8 cellular contexts compared by ENCODE assay signal in the genomic region with DNA sequence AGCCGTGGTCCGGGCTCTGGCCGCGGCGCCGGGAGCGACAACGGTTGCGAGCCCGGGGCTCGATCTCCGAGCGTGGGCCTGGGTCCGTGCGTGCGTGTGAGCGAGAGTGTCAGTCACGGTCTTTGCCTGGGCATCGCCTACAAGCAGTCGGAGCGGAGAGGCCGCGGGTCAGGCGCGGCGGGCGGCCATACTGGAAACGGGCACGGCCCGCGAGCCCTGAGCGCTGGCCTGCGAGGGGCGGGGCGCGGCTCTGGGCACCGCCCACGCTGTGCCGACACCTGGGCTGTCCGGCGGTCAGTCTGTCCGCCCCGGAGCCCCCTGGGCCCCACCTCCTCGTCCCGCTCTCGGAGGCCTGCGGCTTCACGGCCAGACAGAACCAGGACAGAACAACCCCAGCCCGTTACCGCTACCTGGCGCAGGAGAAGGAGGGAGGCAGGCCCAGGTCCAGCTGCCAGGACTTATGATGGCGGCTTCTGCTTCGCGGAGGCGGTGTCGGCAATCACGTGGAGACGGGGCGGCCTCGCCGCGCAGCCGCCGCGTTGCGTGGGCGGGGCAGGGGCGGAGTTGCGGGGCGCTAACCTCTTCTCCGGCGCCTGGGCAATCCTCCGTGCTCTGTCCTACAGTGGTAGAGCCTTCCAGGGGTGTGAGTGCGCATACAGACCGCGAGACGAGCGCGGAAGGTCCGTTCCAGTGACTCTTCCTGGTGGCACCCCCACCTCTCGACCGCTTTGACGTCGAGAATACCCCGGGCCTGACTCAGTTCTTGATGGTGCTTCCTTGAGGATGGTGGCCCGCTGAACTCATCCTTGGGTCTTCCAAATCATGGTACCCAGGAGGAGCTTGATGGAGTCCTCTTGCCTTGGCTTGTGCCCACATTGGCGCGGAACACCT. TPM values are rescaled to one million over a fixed set of nuclear protein-coding genes. Genes with fewer than 3 reads are reported as not detected.
A peak's percentile ranks its signal among the peaks of the same experiment; 100 is the strongest.
DNase-seq lines count a peak whose midpoint lies in the region; ATAC-seq and TF ChIP-seq lines count a peak whose summit lies in the region.

A gene with protein sequence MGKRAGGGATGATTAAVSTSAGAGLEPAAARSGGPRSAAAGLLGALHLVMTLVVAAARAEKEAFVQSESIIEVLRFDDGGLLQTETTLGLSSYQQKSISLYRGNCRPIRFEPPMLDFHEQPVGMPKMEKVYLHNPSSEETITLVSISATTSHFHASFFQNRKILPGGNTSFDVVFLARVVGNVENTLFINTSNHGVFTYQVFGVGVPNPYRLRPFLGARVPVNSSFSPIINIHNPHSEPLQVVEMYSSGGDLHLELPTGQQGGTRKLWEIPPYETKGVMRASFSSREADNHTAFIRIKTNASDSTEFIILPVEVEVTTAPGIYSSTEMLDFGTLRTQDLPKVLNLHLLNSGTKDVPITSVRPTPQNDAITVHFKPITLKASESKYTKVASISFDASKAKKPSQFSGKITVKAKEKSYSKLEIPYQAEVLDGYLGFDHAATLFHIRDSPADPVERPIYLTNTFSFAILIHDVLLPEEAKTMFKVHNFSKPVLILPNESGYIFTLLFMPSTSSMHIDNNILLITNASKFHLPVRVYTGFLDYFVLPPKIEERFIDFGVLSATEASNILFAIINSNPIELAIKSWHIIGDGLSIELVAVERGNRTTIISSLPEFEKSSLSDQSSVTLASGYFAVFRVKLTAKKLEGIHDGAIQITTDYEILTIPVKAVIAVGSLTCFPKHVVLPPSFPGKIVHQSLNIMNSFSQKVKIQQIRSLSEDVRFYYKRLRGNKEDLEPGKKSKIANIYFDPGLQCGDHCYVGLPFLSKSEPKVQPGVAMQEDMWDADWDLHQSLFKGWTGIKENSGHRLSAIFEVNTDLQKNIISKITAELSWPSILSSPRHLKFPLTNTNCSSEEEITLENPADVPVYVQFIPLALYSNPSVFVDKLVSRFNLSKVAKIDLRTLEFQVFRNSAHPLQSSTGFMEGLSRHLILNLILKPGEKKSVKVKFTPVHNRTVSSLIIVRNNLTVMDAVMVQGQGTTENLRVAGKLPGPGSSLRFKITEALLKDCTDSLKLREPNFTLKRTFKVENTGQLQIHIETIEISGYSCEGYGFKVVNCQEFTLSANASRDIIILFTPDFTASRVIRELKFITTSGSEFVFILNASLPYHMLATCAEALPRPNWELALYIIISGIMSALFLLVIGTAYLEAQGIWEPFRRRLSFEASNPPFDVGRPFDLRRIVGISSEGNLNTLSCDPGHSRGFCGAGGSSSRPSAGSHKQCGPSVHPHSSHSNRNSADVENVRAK (N-terminal part only) (minus strand): TSS at position 215 of the 891 bp plus-strand sequence. CDS start 286 bp downstream, outside the sequence.

- H3K9me3 ChIP-seq in iPS-18a (ENCODE audit: control insufficient read depth, low read depth, low read length) = no peaks in the 10 kb centered on the region
- no peaks in the 10 kb centered on the region for H3K9me3 ChIP-seq in skeletal muscle satellite cell (replicated peaks; ENCODE audit: low read length)

- no peak for TF ChIP-seq CTCF in AG04449 (IDR thresholded peaks at IDR 0.05; ENCODE audit: insufficient read depth, low read length, missing control alignments)
- no peak for TF ChIP-seq CTCF in VCaP (conservative IDR thresholded peaks at IDR 0.05)

- CTCF ChIA-PET in AG04449 (lab: Yijun Ruan, JAX) = no interaction called here

- H3K4me1 ChIP-seq in iPS-18a (ENCODE audit: control insufficient read depth, low read depth, low read length) (peaks cover 6% of the 10 kb centered on the region), skeletal muscle satellite cell (ENCODE audit: control insufficient read depth, insufficient read depth, low read length) (peaks cover 13% of the 10 kb centered on the region)

- H3K27me3 ChIP-seq in iPS-18a (ENCODE audit: control insufficient read depth, insufficient read depth, low read length) = no peaks in the 10 kb centered on the region
- no peaks in the 10 kb centered on the region for H3K27me3 ChIP-seq in skeletal muscle satellite cell (ENCODE audit: control insufficient read depth, insufficient read depth, low read length)

- peak within 1 kb of the TSS; percentile 98 for H3K4me2 ChIP-seq in skeletal muscle satellite cell (ENCODE audit: low read length)

- POLR2A ChIA-PET in AG04449 (lab: Yijun Ruan, JAX) = interaction anchor here (0.9 to 1.9 kb wide), 3 partner anchors 12 to 126 kb away, joined by 3 to 8 read pairs (median 3); no protein-coding TSS in a partner anchor

- H3K4me3 ChIP-seq in AG04449 (ENCODE audit: low read depth, low read length) = peak within 1 kb of the TSS; percentile 84
- H3K4me3 ChIP-seq in iPS-18a (ENCODE audit: low read length) = peak within 1 kb of the TSS; percentile 96
- H3K4me3 ChIP-seq in skeletal muscle satellite cell (ENCODE audit: low read length) = peak within 1 kb of the TSS; percentile 99

- ATAC-seq in GM18873 (IDR thresholded peaks at IDR 0.05; ENCODE audit: low FRiP score, unreplicated experiment) (peak; percentile 61), HG03135 (IDR thresholded peaks at IDR 0.05; ENCODE audit: unreplicated experiment) (peak; percentile 71)

- H3K36me3 ChIP-seq in iPS-18a (ENCODE audit: control insufficient read depth, low read depth, low read length) (no peaks in the 10 kb centered on the region), skeletal muscle satellite cell (ENCODE audit: insufficient read depth, low read length) (no peaks in the 10 kb centered on the region)

- in situ Hi-C loops in T47D (cut with HindIII; ENCODE audit: low pct_unique_long_range_greater_than_20kb, low sequenced_read_pairs) = no loop called here

- H3K9ac ChIP-seq in iPS-18a (ENCODE audit: low read length) (peak within 1 kb of the TSS; percentile 85), skeletal muscle satellite cell (ENCODE audit: low read depth, low read length) (peak within 1 kb of the TSS; percentile 97)

- peak within 1 kb of the TSS; percentile 98 for H3K27ac ChIP-seq in VCaP
- peak within 1 kb of the TSS; percentile 78 for H3K27ac ChIP-seq in iPS-18a (ENCODE audit: low read length)

- peak; percentile 40 for DNase-seq in AG04449 (ENCODE audit: low read depth, low spot score)
- DNase-seq in NCI-H2196 treated with DMSO at 0.1 percent for 48 hours (lab: John Stamatoyannopoulos, UW; ENCODE audit: unreplicated experiment) = peak; percentile 92
- peak; percentile 86 to 93 for DNase-seq in T47D (ENCODE audit: low read depth in 1 of 2, low spot score in 1 of 2)

RNA-seq across cellular contexts. Expression of the gene that starts here (rescaled TPM):
- total RNA-seq in skeletal muscle satellite cell (2012; rRNA removed) = 24.7 and 33.5 TPM in 2 replicates

Comparison
In these comparisons a context has a peak if more than half of its experiments do, and no peak if none do; other contexts are left out.
1. Peak in every context shown above with its lines: DNase-seq, ATAC-seq, H3K4me3 ChIP-seq and H3K27ac ChIP-seq.
2. DNase-seq: peak in every context shown above with its lines; median percentile 92 in NCI-H2196 treated with DMSO at 0.1 percent for 48 hours; 90 in T47D; 40 in AG04449.